ENCODE assay signal across 2 cellular contexts in the genomic region with DNA sequence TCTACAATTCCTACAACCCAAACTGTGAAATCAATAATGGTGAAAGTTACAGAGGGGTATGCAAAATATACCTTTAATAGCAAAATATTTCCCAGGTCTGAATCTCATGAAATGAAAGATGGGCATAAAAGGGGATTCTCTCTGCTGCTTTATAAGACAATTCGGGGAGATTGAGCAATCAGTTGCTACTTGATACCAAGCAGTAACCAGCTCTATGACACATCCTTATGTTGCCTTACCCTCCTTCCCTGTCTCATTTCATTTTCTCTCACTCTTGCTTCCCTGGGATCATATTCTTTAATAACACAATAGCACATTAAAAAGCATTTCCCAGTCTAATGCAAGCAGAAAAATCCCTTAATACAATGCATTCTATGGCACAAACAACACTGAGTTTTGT.
A peak's percentile ranks its signal among the peaks of the same experiment; 100 is the strongest.
TF ChIP-seq lines count a peak whose summit lies in the region.

No MANE protein-coding gene starts in this region.

TF ChIP-seq in A549, 52 proteins besides CTCF, POLR2A, EP300 and RAD21:
- TF ChIP-seq CEBPB (IDR thresholded peaks at IDR 0.05) (peak; percentile 24 to 47; a peak in 2 of 4 replicates), HEYL (CRISPR knock-in tag; IDR thresholded peaks at IDR 0.05) (no peak)

TF ChIP-seq in IMR-90, 13 proteins besides CTCF, POLR2A, EP300 and RAD21:
- TF ChIP-seq NFE2L2 (IDR thresholded peaks at IDR 0.05; ENCODE audit: low read depth, low read length): no peak
- no peak for TF ChIP-seq SMC3 (IDR thresholded peaks at IDR 0.05; ENCODE audit: low read depth, low read length)
- TF ChIP-seq MAZ (IDR thresholded peaks at IDR 0.05; ENCODE audit: borderline replicate concordance, low read depth, low read length): no peak
- peak; percentile 59; the same call in 1 of the 2 replicates for TF ChIP-seq CEBPB (IDR thresholded peaks at IDR 0.05; ENCODE audit: low read depth, low read length)
- no peak for TF ChIP-seq MXI1 (IDR thresholded peaks at IDR 0.05; ENCODE audit: borderline replicate concordance, low read depth, low read length)
- no peak for TF ChIP-seq CHD1 (IDR thresholded peaks at IDR 0.05; ENCODE audit: low read depth, low read length)
